In genomic region chr12:45200497-45201043, GRCh38 we compare ENCODE assay signal across 13 cellular contexts. TPM values are rescaled to one million over a fixed set of nuclear protein-coding genes. Genes with fewer than 3 reads are reported as not detected.
DNase-seq lines count a peak whose midpoint lies in the region; ATAC-seq and TF ChIP-seq lines count a peak whose summit lies in the region.
"Had no signal": no experiment of that assay in that cellular context is flagged by ENCODE, and none has a peak within 500 bp of the region (broad histone marks: within the 10 kb centered on the region; RNA-seq: fewer than 3 reads in every experiment).

No MANE protein-coding gene starts in this region.

- no peaks in the 10 kb centered on the region for H3K27me3 Mint-ChIP-seq in CD4-positive, alpha-beta T cell
- no peaks in the 10 kb centered on the region for H3K27me3 Mint-ChIP-seq in activated naive CD8-positive, alpha-beta T cell treated with anti-CD3 and anti-CD28 coated beads, Interleukin-2, amount 10 ng/mL, durations not matched to agents 7 days and 5 days

- 0 out of 2 replicates have a peak, but pooled peaks cover 11% of the 10 kb centered on the region for H3K79me2 ChIP-seq in MM.1S (ENCODE audit: low read length)

- H3K4me3 Mint-ChIP-seq in CD4-positive, alpha-beta T cell, result peak overlapping the region; percentile 62
- peak overlapping the region; percentile 49 for H3K4me3 Mint-ChIP-seq in activated naive CD8-positive, alpha-beta T cell treated with anti-CD3 and anti-CD28 coated beads, Interleukin-2, amount 10 ng/mL, durations not matched to agents 7 days and 5 days
- H3K4me3 Mint-ChIP-seq: activated T-helper 1 cell treated with anti-CD3 and anti-CD28 coated beads, Interleukin-12 subunit alpha, Interleukin-12 subunit beta, Interleukin-2, Interleukin-4 antibody, amounts not matched to agents 30 ng/mL and 10 ng/mL and 1 ng/mL, durations not matched to agents 14 hours and 24 hours and 36 hours had no signal

- H3K27me3 ChIP-seq in CD4-positive, alpha-beta T cell (ENCODE audit: control insufficient read depth, insufficient read depth, low read length), result no peaks in the 10 kb centered on the region
- H3K27me3 ChIP-seq in MM.1S (replicated peaks; ENCODE audit: insufficient read depth, low read length), result no peaks in the 10 kb centered on the region
- H3K27me3 ChIP-seq in lower lobe of right lung (ENCODE audit: low read depth), result no peaks in the 10 kb centered on the region
- H3K27me3 ChIP-seq: colonic mucosa, transverse colon had no signal

- H4K20me1 ChIP-seq in MM.1S (ENCODE audit: insufficient read depth, low read length), result no peaks in the 10 kb centered on the region

- peaks cover 31% of the 10 kb centered on the region for H3K4me1 Mint-ChIP-seq in CD4-positive, alpha-beta T cell (ENCODE audit: low read depth)
- H3K4me1 Mint-ChIP-seq in activated naive CD8-positive, alpha-beta T cell treated with anti-CD3 and anti-CD28 coated beads, Interleukin-2, amount 10 ng/mL, durations not matched to agents 7 days and 5 days, result peaks cover 13% of the 10 kb centered on the region

- H3K9ac ChIP-seq in MM.1S (ENCODE audit: low read length), result no peak overlapping the region

- no peak overlapping the region for H3K4me3 ChIP-seq in MM.1S (ENCODE audit: low read length)
- peak overlapping the region; percentile 13 for H3K4me3 ChIP-seq in lower lobe of right lung
- H3K4me3 ChIP-seq: colonic mucosa, transverse colon had no signal

- peaks cover 14% of the 10 kb centered on the region for H3K4me1 ChIP-seq in MM.1S (ENCODE audit: low read length)
- H3K4me1 ChIP-seq in lower lobe of right lung, result peaks cover 26% of the 10 kb centered on the region
- H3K4me1 ChIP-seq: colonic mucosa had no signal

- no peak overlapping the region for H2AFZ ChIP-seq in MM.1S (ENCODE audit: low read length)

- H3K36me3 ChIP-seq in MM.1S (replicated peaks; ENCODE audit: insufficient read depth, low read length) (no peaks in the 10 kb centered on the region), lower lobe of right lung (no peaks in the 10 kb centered on the region)
- H3K36me3 ChIP-seq: colonic mucosa, transverse colon had no signal

- no peaks in the 10 kb centered on the region for H3K36me3 Mint-ChIP-seq in CD4-positive, alpha-beta T cell (ENCODE audit: low read depth)
- no peaks in the 10 kb centered on the region for H3K36me3 Mint-ChIP-seq in activated naive CD8-positive, alpha-beta T cell treated with anti-CD3 and anti-CD28 coated beads, Interleukin-2, amount 10 ng/mL, durations not matched to agents 7 days and 5 days

- POLR2A ChIA-PET in CD4-positive, alpha-beta T cell (lab: Charles Lee), result interaction anchor here (4.2 kb wide), 1 partner anchor 16 kb away, joined by 30 read pairs; the partner anchor contains the start of gene ANO6
- POLR2A ChIA-PET in activated naive CD8-positive, alpha-beta T cell treated with anti-CD3 and anti-CD28 coated beads, Interleukin-2, amount 10 ng/mL, durations not matched to agents 7 days and 5 days (lab: Charles Lee), result interaction anchor here (0.7 kb wide), 1 partner anchor 15 kb away, joined by 6 read pairs; the partner anchor contains the start of gene ANO6

- H3K9me3 ChIP-seq in CD4-positive, alpha-beta T cell (ENCODE audit: control insufficient read depth, low read length), result no peaks in the 10 kb centered on the region
- H3K9me3 ChIP-seq in MM.1S (replicated peaks; ENCODE audit: insufficient read depth, low read length), result no peaks in the 10 kb centered on the region
- H3K9me3 ChIP-seq in lower lobe of right lung, result no peaks in the 10 kb centered on the region
- H3K9me3 ChIP-seq: colonic mucosa, transverse colon had no signal

- H3K9me2 ChIP-seq in MM.1S (replicated peaks; ENCODE audit: insufficient read depth, low read length), result no peaks in the 10 kb centered on the region

- intact Hi-C loops in CD4-positive, alpha-beta T cell (cut with DNase I, micrococcal nuclease), result no loop called here
- intact Hi-C loops in lower lobe of right lung (cut with DNase I), result no loop called here
- intact Hi-C loops in left cardiac atrium (cut with DNase I), result no loop called here

- no peak for TF ChIP-seq CTCF in CD4-positive, alpha-beta T cell (IDR thresholded peaks at IDR 0.05)
- TF ChIP-seq CTCF in MM.1S (IDR thresholded peaks at IDR 0.05; ENCODE audit: low read length), result no peak
- no peak for TF ChIP-seq CTCF in lower lobe of right lung (IDR thresholded peaks at IDR 0.05)
- TF ChIP-seq CTCF in GM20000 (IDR thresholded peaks at IDR 0.05; ENCODE audit: extremely low read depth, missing control alignments), result no peak

- CTCF ChIA-PET in CD4-positive, alpha-beta T cell (lab: Charles Lee), result interaction anchor here (1.3 kb wide), 1 partner anchor 30 kb away, joined by 3 read pairs; no protein-coding TSS in a partner anchor

- H3K27ac Mint-ChIP-seq in CD4-positive, alpha-beta T cell, result peak overlapping the region; percentile 65
- peak overlapping the region; percentile 53 for H3K27ac Mint-ChIP-seq in activated naive CD8-positive, alpha-beta T cell treated with anti-CD3 and anti-CD28 coated beads, Interleukin-2, amount 10 ng/mL, durations not matched to agents 7 days and 5 days
- H3K27ac Mint-ChIP-seq: activated T-helper 1 cell treated with anti-CD3 and anti-CD28 coated beads, Interleukin-12 subunit alpha, Interleukin-12 subunit beta, Interleukin-2, Interleukin-4 antibody, amounts not matched to agents 30 ng/mL and 10 ng/mL and 1 ng/mL, durations not matched to agents 14 hours and 24 hours and 36 hours had no signal

- peak in 1 of 10 experiments; percentile 0 for DNase-seq in CD4-positive, alpha-beta T cell
- no peak for DNase-seq in MM.1S
- peak; percentile 31 for DNase-seq in activated naive CD8-positive, alpha-beta T cell treated with anti-CD3 and anti-CD28 coated beads, Interleukin-2, amount 10 ng/mL, durations not matched to agents 7 days and 5 days
- peak; percentile 47 for DNase-seq in lower lobe of right lung
- no peak for DNase-seq in GM20000 (ENCODE audit: low spot score)
- no peak for DNase-seq in left cardiac atrium
- DNase-seq: colonic mucosa, midbrain, NCI-H146, transverse colon had no signal

- peaks cover 5% of the 10 kb centered on the region for H3F3A ChIP-seq in MM.1S (ENCODE audit: insufficient read depth, low read length)

- ATAC-seq in CD4-positive, alpha-beta T cell (ENCODE audit: poor library complexity), result peak; percentile 55
- peak; percentile 61 for ATAC-seq in activated naive CD8-positive, alpha-beta T cell treated with anti-CD3 and anti-CD28 coated beads, Interleukin-2, amount 10 ng/mL, durations not matched to agents 7 days and 5 days (ENCODE audit: low read depth)
- ATAC-seq in lower lobe of right lung, result peak; percentile 75 to 89
- no peak for ATAC-seq in left cardiac atrium
- no peak for ATAC-seq in HG03521 (IDR thresholded peaks at IDR 0.05; ENCODE audit: unreplicated experiment)
- ATAC-seq in GM21390 (IDR thresholded peaks at IDR 0.05; ENCODE audit: unreplicated experiment), result no peak

- H3K9me3 Mint-ChIP-seq in CD4-positive, alpha-beta T cell, result no peaks in the 10 kb centered on the region
- no peaks in the 10 kb centered on the region for H3K9me3 Mint-ChIP-seq in activated naive CD8-positive, alpha-beta T cell treated with anti-CD3 and anti-CD28 coated beads, Interleukin-2, amount 10 ng/mL, durations not matched to agents 7 days and 5 days
- H3K9me3 Mint-ChIP-seq: activated T-helper 1 cell treated with anti-CD3 and anti-CD28 coated beads, Interleukin-12 subunit alpha, Interleukin-12 subunit beta, Interleukin-2, Interleukin-4 antibody, amounts not matched to agents 30 ng/mL and 10 ng/mL and 1 ng/mL, durations not matched to agents 14 hours and 24 hours and 36 hours had no signal

- H3K4me2 ChIP-seq in MM.1S (ENCODE audit: low read depth, low read length), result peak overlapping the region; percentile 44; the same call in 1 of the 2 replicates

- H3K27ac ChIP-seq in CD4-positive, alpha-beta T cell (ENCODE audit: low read depth, low read length), result no peak overlapping the region
- H3K27ac ChIP-seq in MM.1S (ENCODE audit: low read length), result no peak overlapping the region
- H3K27ac ChIP-seq in lower lobe of right lung, result peak overlapping the region; percentile 19
- H3K27ac ChIP-seq: colonic mucosa, transverse colon had no signal

RNA-seq across cellular contexts. Expression of gene ANO6, which starts 15.3 kb away (rescaled TPM):
- total RNA-seq in CD4-positive, alpha-beta T cell, result 10 to 100 TPM; 11.6 to 11.7 TPM
- 10 to 100 TPM; 23.1 to 24.4 TPM for total RNA-seq in activated naive CD8-positive, alpha-beta T cell treated with anti-CD3 and anti-CD28 coated beads, Interleukin-2, amount 10 ng/mL, durations not matched to agents 7 days and 5 days
- total RNA-seq in lower lobe of right lung (64.1 TPM), left cardiac atrium (10 to 100 TPM; 47.2 to 48.9 TPM)

Comparison
In these comparisons a context has a peak if more than half of its experiments do, and no peak if none do; other contexts are left out.
1. ATAC-seq: peak in CD4-positive, alpha-beta T cell (single experiment), activated naive CD8-positive, alpha-beta T cell treated with anti-CD3 and anti-CD28 coated beads, Interleukin-2, amount 10 ng/mL, durations not matched to agents 7 days and 5 days (single experiment) and lower lobe of right lung (2 of 2); none in left cardiac atrium (0 of 2), HG03521 (single experiment) and GM21390 (single experiment).
2. DNase-seq: peak in activated naive CD8-positive, alpha-beta T cell treated with anti-CD3 and anti-CD28 coated beads, Interleukin-2, amount 10 ng/mL, durations not matched to agents 7 days and 5 days (single experiment) and lower lobe of right lung (single experiment); none in MM.1S (single experiment), GM20000 (single experiment) and left cardiac atrium (single experiment).